In the genomic region with DNA sequence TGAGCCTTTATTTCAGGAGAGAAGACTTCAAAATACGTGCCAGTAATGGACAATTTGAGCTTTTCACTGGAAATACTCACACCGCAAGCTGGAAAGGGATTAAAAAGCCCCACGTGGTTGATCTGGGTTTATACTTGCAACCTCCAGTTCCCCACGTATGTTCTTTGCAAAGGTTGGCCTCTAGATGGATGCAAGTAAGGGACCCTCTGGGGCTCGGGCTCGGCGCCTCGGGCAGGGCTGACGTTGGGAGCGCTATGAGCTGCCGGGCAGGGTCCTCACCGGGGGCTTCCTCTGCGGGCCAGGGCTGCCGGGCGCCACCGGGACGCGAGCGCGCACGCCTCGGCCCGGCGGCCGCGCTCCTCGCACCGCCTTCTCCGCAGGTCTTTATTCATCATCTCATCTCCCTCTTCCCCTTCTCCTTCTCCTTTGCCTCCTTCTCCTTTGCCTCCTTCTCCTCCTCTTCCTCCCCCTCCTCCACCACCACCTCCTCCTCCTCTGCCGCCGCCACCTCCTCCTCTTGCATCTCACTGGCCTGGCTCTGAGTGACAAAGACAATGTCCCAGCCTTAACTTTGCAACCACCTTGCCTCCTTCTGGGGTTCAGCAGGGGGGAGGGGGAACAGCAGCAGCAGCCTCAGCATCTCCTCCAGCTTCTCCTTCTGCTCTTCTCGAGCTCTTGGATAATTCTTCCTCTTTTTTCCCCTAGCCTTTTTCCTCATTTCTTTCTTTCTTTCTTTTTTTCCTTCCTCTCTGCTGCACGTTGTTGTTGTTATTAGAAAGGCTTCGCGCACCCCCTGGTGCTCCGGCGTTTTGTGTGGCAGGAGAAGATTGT, we compare ENCODE assay signal across 1 cellular context.
TF ChIP-seq lines count a peak whose summit lies in the region.

No MANE protein-coding gene starts in this region.

TF ChIP-seq in endothelial cell of umbilical vein, 7 proteins besides CTCF, POLR2A, EP300 and RAD21 (continued from another document):
- TF ChIP-seq, protein P1, sequence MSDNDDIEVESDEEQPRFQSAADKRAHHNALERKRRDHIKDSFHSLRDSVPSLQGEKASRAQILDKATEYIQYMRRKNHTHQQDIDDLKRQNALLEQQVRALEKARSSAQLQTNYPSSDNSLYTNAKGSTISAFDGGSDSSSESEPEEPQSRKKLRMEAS (IDR thresholded peaks at IDR 0.05; ENCODE audit: insufficient read depth, insufficient read length) = peak; percentile 13
